In the genomic region with DNA sequence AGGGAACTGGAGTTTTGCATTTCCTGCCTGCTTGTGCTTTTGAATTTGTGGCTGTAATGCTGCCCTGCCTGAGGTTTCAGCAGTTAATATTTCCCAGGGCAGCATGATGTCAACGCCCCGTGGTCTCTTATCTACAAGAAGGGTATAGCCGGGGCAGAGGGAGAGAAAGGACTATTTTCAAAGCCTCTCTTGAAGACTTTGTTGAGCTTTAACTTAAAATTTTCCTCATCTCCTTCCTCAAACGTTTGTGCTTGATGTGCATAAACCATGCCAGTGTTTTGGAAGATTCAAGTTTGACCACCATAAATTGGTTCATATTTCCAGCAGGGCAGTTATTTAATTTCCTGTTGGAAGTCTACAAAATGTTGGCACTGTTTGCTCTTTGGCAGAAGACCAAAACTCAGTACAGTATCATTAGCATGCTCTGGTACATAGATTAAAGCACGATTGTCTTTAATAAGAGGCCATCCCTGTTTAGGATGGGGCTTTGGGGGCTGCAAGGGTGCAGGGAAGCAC, we compare ENCODE assay signal across 1 cellular context.
TF ChIP-seq lines count a peak whose summit lies in the region.

No MANE protein-coding gene starts in this region.

TF ChIP-seq in H1, 55 proteins besides CTCF, POLR2A, EP300 and RAD21:
- TF ChIP-seq ZNF274 (IDR thresholded peaks at IDR 0.05; ENCODE audit: borderline replicate concordance, extremely low read depth, low read length), result no peak
- TF ChIP-seq GTF2F1 (IDR thresholded peaks at IDR 0.05; ENCODE audit: borderline replicate concordance, low read depth, low read length), result no peak
- TF ChIP-seq JUN (IDR thresholded peaks at IDR 0.05; ENCODE audit: low read depth, low read length), result no peak
- no peak for TF ChIP-seq CHD1 (IDR thresholded peaks at IDR 0.05; ENCODE audit: low read depth, low read length)
- TF ChIP-seq CHD2 (IDR thresholded peaks at IDR 0.05; ENCODE audit: low read length), result no peak
- no peak for TF ChIP-seq SIRT6 (IDR thresholded peaks at IDR 0.05; ENCODE audit: low read length)
- no peak for TF ChIP-seq CEBPB (IDR thresholded peaks at IDR 0.05; ENCODE audit: low read depth, low read length)
- no peak for TF ChIP-seq USF2 (IDR thresholded peaks at IDR 0.05; ENCODE audit: low read length)
- no peak for TF ChIP-seq SIN3A (conservative IDR thresholded peaks at IDR 0.05 in 1 of 2, IDR thresholded peaks at IDR 0.05 in 1 of 2; ENCODE audit: low read depth in 1 of 2, low read length in 2 of 2)
- no peak for TF ChIP-seq TEAD4 (IDR thresholded peaks at IDR 0.05; ENCODE audit: low read depth, low read length)
- TF ChIP-seq MAX (IDR thresholded peaks at IDR 0.05), result no peak
- TF ChIP-seq SAP30 (IDR thresholded peaks at IDR 0.05; ENCODE audit: insufficient read depth, insufficient replicate concordance, low read length), result no peak
- TF ChIP-seq NANOG (IDR thresholded peaks at IDR 0.05; ENCODE audit: insufficient read depth, low read depth, low read length, poor library complexity, severe bottlenecking), result no peak
- TF ChIP-seq MAFK (IDR thresholded peaks at IDR 0.05; ENCODE audit: low read depth, low read length), result no peak
- no peak for TF ChIP-seq KDM1A (IDR thresholded peaks at IDR 0.05; ENCODE audit: borderline replicate concordance, low read length)
- TF ChIP-seq PHF8 (conservative IDR thresholded peaks at IDR 0.05; ENCODE audit: low read depth, low read length), result no peak
- TF ChIP-seq JUND (IDR thresholded peaks at IDR 0.05; ENCODE audit: low read length), result no peak
- TF ChIP-seq SP4 (IDR thresholded peaks at IDR 0.05; ENCODE audit: low read length), result no peak
- no peak for TF ChIP-seq BRCA1 (IDR thresholded peaks at IDR 0.05; ENCODE audit: low read depth, low read length)
- TF ChIP-seq, protein P1, sequence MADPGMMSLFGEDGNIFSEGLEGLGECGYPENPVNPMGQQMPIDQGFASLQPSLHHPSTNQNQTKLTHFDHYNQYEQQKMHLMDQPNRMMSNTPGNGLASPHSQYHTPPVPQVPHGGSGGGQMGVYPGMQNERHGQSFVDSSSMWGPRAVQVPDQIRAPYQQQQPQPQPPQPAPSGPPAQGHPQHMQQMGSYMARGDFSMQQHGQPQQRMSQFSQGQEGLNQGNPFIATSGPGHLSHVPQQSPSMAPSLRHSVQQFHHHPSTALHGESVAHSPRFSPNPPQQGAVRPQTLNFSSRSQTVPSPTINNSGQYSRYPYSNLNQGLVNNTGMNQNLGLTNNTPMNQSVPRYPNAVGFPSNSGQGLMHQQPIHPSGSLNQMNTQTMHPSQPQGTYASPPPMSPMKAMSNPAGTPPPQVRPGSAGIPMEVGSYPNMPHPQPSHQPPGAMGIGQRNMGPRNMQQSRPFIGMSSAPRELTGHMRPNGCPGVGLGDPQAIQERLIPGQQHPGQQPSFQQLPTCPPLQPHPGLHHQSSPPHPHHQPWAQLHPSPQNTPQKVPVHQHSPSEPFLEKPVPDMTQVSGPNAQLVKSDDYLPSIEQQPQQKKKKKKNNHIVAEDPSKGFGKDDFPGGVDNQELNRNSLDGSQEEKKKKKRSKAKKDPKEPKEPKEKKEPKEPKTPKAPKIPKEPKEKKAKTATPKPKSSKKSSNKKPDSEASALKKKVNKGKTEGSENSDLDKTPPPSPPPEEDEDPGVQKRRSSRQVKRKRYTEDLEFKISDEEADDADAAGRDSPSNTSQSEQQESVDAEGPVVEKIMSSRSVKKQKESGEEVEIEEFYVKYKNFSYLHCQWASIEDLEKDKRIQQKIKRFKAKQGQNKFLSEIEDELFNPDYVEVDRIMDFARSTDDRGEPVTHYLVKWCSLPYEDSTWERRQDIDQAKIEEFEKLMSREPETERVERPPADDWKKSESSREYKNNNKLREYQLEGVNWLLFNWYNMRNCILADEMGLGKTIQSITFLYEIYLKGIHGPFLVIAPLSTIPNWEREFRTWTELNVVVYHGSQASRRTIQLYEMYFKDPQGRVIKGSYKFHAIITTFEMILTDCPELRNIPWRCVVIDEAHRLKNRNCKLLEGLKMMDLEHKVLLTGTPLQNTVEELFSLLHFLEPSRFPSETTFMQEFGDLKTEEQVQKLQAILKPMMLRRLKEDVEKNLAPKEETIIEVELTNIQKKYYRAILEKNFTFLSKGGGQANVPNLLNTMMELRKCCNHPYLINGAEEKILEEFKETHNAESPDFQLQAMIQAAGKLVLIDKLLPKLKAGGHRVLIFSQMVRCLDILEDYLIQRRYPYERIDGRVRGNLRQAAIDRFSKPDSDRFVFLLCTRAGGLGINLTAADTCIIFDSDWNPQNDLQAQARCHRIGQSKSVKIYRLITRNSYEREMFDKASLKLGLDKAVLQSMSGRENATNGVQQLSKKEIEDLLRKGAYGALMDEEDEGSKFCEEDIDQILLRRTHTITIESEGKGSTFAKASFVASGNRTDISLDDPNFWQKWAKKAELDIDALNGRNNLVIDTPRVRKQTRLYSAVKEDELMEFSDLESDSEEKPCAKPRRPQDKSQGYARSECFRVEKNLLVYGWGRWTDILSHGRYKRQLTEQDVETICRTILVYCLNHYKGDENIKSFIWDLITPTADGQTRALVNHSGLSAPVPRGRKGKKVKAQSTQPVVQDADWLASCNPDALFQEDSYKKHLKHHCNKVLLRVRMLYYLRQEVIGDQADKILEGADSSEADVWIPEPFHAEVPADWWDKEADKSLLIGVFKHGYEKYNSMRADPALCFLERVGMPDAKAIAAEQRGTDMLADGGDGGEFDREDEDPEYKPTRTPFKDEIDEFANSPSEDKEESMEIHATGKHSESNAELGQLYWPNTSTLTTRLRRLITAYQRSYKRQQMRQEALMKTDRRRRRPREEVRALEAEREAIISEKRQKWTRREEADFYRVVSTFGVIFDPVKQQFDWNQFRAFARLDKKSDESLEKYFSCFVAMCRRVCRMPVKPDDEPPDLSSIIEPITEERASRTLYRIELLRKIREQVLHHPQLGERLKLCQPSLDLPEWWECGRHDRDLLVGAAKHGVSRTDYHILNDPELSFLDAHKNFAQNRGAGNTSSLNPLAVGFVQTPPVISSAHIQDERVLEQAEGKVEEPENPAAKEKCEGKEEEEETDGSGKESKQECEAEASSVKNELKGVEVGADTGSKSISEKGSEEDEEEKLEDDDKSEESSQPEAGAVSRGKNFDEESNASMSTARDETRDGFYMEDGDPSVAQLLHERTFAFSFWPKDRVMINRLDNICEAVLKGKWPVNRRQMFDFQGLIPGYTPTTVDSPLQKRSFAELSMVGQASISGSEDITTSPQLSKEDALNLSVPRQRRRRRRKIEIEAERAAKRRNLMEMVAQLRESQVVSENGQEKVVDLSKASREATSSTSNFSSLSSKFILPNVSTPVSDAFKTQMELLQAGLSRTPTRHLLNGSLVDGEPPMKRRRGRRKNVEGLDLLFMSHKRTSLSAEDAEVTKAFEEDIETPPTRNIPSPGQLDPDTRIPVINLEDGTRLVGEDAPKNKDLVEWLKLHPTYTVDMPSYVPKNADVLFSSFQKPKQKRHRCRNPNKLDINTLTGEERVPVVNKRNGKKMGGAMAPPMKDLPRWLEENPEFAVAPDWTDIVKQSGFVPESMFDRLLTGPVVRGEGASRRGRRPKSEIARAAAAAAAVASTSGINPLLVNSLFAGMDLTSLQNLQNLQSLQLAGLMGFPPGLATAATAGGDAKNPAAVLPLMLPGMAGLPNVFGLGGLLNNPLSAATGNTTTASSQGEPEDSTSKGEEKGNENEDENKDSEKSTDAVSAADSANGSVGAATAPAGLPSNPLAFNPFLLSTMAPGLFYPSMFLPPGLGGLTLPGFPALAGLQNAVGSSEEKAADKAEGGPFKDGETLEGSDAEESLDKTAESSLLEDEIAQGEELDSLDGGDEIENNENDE (IDR thresholded peaks at IDR 0.05; ENCODE audit: insufficient replicate concordance, low read length), result no peak
